In genomic region chr18:56789889-56790180, GRCh38 we compare ENCODE assay signal across 16 cellular contexts.
"Had no signal": no experiment of that assay in that cellular context is flagged by ENCODE, and none has a peak within 500 bp of the region (broad histone marks: within the 10 kb centered on the region; RNA-seq: fewer than 3 reads in every experiment).

No MANE protein-coding gene starts in this region.

- DNase-seq: activated CD8-positive, alpha-beta memory T cell treated with anti-CD3 and anti-CD28 coated beads, Interleukin-2, amount 50 U/mL, for 4 hours; activated gamma-delta T cell treated with Interleukin-2 at 50 U/mL for 16 hours; activated naive CD8-positive, alpha-beta T cell treated with anti-CD3 and anti-CD28 coated beads, Interleukin-2, amount 10 ng/mL, durations not matched to agents 7 days and 5 days; aorta; effector CD4-positive, alpha-beta T cell; hypothalamus; nucleus accumbens; thyroid gland had no signal

- H3K36me3 ChIP-seq: colonic mucosa, thyroid gland had no signal

- H3K27ac Mint-ChIP-seq: activated naive CD8-positive, alpha-beta T cell treated with anti-CD3 and anti-CD28 coated beads, Interleukin-2, amount 10 ng/mL, durations not matched to agents 7 days and 5 days; activated T-cell treated with anti-CD3 and anti-CD28 coated beads, Interleukin-2, amount 50 U/mL, for 72 hours; naive thymus-derived CD8-positive, alpha-beta T cell; T-helper 1 cell treated with Interleukin-12 subunit alpha and Interleukin-12 subunit beta and Interleukin-4 antibody, amounts not matched to agents 30 μg/mL and 1 μg/mL, for 36 hours had no signal

- H3K4me3 ChIP-seq: colonic mucosa, gastroesophageal sphincter, lung, thyroid gland, vagina had no signal

- H3K4me3 Mint-ChIP-seq: activated naive CD8-positive, alpha-beta T cell treated with anti-CD3 and anti-CD28 coated beads, Interleukin-2, amount 10 ng/mL, durations not matched to agents 7 days and 5 days; activated T-cell treated with anti-CD3 and anti-CD28 coated beads, Interleukin-2, amount 50 U/mL, for 72 hours; naive thymus-derived CD8-positive, alpha-beta T cell; T-helper 1 cell treated with Interleukin-12 subunit alpha and Interleukin-12 subunit beta and Interleukin-4 antibody, amounts not matched to agents 30 μg/mL and 1 μg/mL, for 36 hours had no signal

- H3K27me3 Mint-ChIP-seq: activated naive CD8-positive, alpha-beta T cell treated with anti-CD3 and anti-CD28 coated beads, Interleukin-2, amount 10 ng/mL, durations not matched to agents 7 days and 5 days; naive thymus-derived CD8-positive, alpha-beta T cell had no signal

- H3K27ac ChIP-seq: colonic mucosa, epithelial cell of prostate, thyroid gland, vagina had no signal

- H3K9me3 ChIP-seq: colonic mucosa, gastroesophageal sphincter, thyroid gland, vagina had no signal

- H3K27me3 ChIP-seq: colonic mucosa, gastroesophageal sphincter, thyroid gland, vagina had no signal

- H3K4me1 ChIP-seq: colonic mucosa, gastroesophageal sphincter, vagina had no signal

- H3K9me3 Mint-ChIP-seq: activated naive CD8-positive, alpha-beta T cell treated with anti-CD3 and anti-CD28 coated beads, Interleukin-2, amount 10 ng/mL, durations not matched to agents 7 days and 5 days; activated T-cell treated with anti-CD3 and anti-CD28 coated beads, Interleukin-2, amount 50 U/mL, for 72 hours; naive thymus-derived CD8-positive, alpha-beta T cell; T-helper 1 cell treated with Interleukin-12 subunit alpha and Interleukin-12 subunit beta and Interleukin-4 antibody, amounts not matched to agents 30 μg/mL and 1 μg/mL, for 36 hours had no signal

- ATAC-seq: gastroesophageal sphincter; naive thymus-derived CD8-positive, alpha-beta T cell had no signal
